ENCODE assay signal across 10 cellular contexts in genomic region chr11:67486481-67487195, GRCh38. TPM values are rescaled to one million over a fixed set of nuclear protein-coding genes. Genes with fewer than 3 reads are reported as not detected.
A peak's percentile ranks its signal among the peaks of the same experiment; 100 is the strongest.
DNase-seq lines count a peak whose midpoint lies in the region; ATAC-seq and TF ChIP-seq lines count a peak whose summit lies in the region.
"Had no signal": no experiment of that assay in that cellular context is flagged by ENCODE, and none has a peak within 500 bp of the region (broad histone marks: within the 10 kb centered on the region; RNA-seq: fewer than 3 reads in every experiment).

No MANE protein-coding gene starts in this region.

- peaks cover 15% of the 10 kb centered on the region for H3K36me3 Mint-ChIP-seq in activated naive CD4-positive, alpha-beta T cell treated with anti-CD3 and anti-CD28 coated beads, Interleukin-2, amount 50 U/mL, for 24 hours
- peaks cover 88% of the 10 kb centered on the region for H3K36me3 Mint-ChIP-seq in stimulated activated effector memory CD8-positive, alpha-beta T cell treated with anti-CD3 and anti-CD28 coated beads, Interleukin-12 subunit alpha, Interleukin-12 subunit beta, amount 100 ng/mL, for 72 hours

- H3K9me3 Mint-ChIP-seq in activated naive CD4-positive, alpha-beta T cell treated with anti-CD3 and anti-CD28 coated beads, Interleukin-2, amount 50 U/mL, for 24 hours = no peaks in the 10 kb centered on the region
- H3K9me3 Mint-ChIP-seq in stimulated activated effector memory CD8-positive, alpha-beta T cell treated with anti-CD3 and anti-CD28 coated beads, Interleukin-12 subunit alpha, Interleukin-12 subunit beta, amount 100 ng/mL, for 72 hours = peaks cover 2% of the 10 kb centered on the region

- H3K27me3 Mint-ChIP-seq in activated naive CD4-positive, alpha-beta T cell treated with anti-CD3 and anti-CD28 coated beads, Interleukin-2, amount 50 U/mL, for 24 hours = no peaks in the 10 kb centered on the region

- peak overlapping the region; percentile 83 for H3K4me3 Mint-ChIP-seq in activated naive CD4-positive, alpha-beta T cell treated with anti-CD3 and anti-CD28 coated beads, Interleukin-2, amount 50 U/mL, for 24 hours
- peak overlapping the region; percentile 98 for H3K4me3 Mint-ChIP-seq in stimulated activated effector memory CD8-positive, alpha-beta T cell treated with anti-CD3 and anti-CD28 coated beads, Interleukin-12 subunit alpha, Interleukin-12 subunit beta, amount 100 ng/mL, for 72 hours

- H3K4me1 Mint-ChIP-seq in activated naive CD4-positive, alpha-beta T cell treated with anti-CD3 and anti-CD28 coated beads, Interleukin-2, amount 50 U/mL, for 24 hours = peaks cover 68% of the 10 kb centered on the region
- peaks cover 86% of the 10 kb centered on the region for H3K4me1 Mint-ChIP-seq in stimulated activated effector memory CD8-positive, alpha-beta T cell treated with anti-CD3 and anti-CD28 coated beads, Interleukin-12 subunit alpha, Interleukin-12 subunit beta, amount 100 ng/mL, for 72 hours

- H3K27me3 ChIP-seq in dorsolateral prefrontal cortex = no peaks in the 10 kb centered on the region

- intact Hi-C loops in dorsolateral prefrontal cortex (cut with DNase I) = no loop called here

- DNase-seq in activated naive CD4-positive, alpha-beta T cell treated with Interleukin-2 at 50 U/mL for 16 hours = peak; percentile 63
- DNase-seq in activated naive CD4-positive, alpha-beta T cell (lab: John Stamatoyannopoulos, UW) = no peak
- peak; percentile 57 to 89 for DNase-seq in stimulated activated effector memory CD8-positive, alpha-beta T cell treated with anti-CD3 and anti-CD28 coated beads, Interleukin-12 subunit alpha, Interleukin-12 subunit beta, amount 100 ng/mL, for 72 hours (ENCODE audit: low spot score in 2 of 2)
- DNase-seq in NCI-H1105 (lab: John Stamatoyannopoulos, UW) = no peak
- DNase-seq in dorsolateral prefrontal cortex = no peak
- DNase-seq: caudate nucleus, NCI-H2227 treated with DMSO at 0.1 percent for 48 hours had no signal

- H3K4me3 ChIP-seq in dorsolateral prefrontal cortex = no peak overlapping the region

- peak; percentile 34 for ATAC-seq in HG03066 (IDR thresholded peaks at IDR 0.05; ENCODE audit: low read depth, unreplicated experiment)
- ATAC-seq in stimulated activated effector memory CD8-positive, alpha-beta T cell treated with anti-CD3 and anti-CD28 coated beads, Interleukin-12 subunit alpha, Interleukin-12 subunit beta, amount 100 ng/mL, for 72 hours = peak; percentile 3
- no peak for ATAC-seq in GM21367 (IDR thresholded peaks at IDR 0.05; ENCODE audit: unreplicated experiment)

- no peak overlapping the region for H3K27ac ChIP-seq in dorsolateral prefrontal cortex

- TF ChIP-seq CTCF in dorsolateral prefrontal cortex (IDR thresholded peaks at IDR 0.05 in 54 of 56, conservative IDR thresholded peaks at IDR 0.05 in 2 of 56; ENCODE audit: low read depth in 1 of 56, partially characterized antibody in 56 of 56) = no peak

- H3K27ac Mint-ChIP-seq in activated naive CD4-positive, alpha-beta T cell treated with anti-CD3 and anti-CD28 coated beads, Interleukin-2, amount 50 U/mL, for 24 hours = peak overlapping the region; percentile 100
- peak overlapping the region; percentile 97 for H3K27ac Mint-ChIP-seq in stimulated activated effector memory CD8-positive, alpha-beta T cell treated with anti-CD3 and anti-CD28 coated beads, Interleukin-12 subunit alpha, Interleukin-12 subunit beta, amount 100 ng/mL, for 72 hours

RNA-seq across cellular contexts. Expression of gene AIP, which starts 3.8 kb away (rescaled TPM):
- 10 to 100 TPM; 51.6 to 82.9 (median 65.8) TPM for total RNA-seq in dorsolateral prefrontal cortex

RNA-seq across cellular contexts. Expression of gene TMEM134, which starts 17.6 kb away (rescaled TPM):
- 10 to 100 TPM; 21.2 to 62.4 (median 41.3) TPM for total RNA-seq in dorsolateral prefrontal cortex

RNA-seq across cellular contexts. Expression of gene PITPNM1, which starts 18.5 kb away (rescaled TPM):
- total RNA-seq in dorsolateral prefrontal cortex = 100 to 1,000 TPM in 19 of 120 experiments, 10 to 100 TPM in 101; 35.3 to 144 (median 86.1) TPM

RNA-seq across cellular contexts. Expression of gene CDK2AP2, which starts 21.3 kb away (rescaled TPM):
- 10 to 100 TPM; 16.6 to 82.7 (median 33.4) TPM for total RNA-seq in dorsolateral prefrontal cortex

RNA-seq across cellular contexts. Expression of gene CABP4, which starts 31.5 kb away (rescaled TPM):
- total RNA-seq in dorsolateral prefrontal cortex = 1 to 10 TPM in 58 of 120 experiments, under 1 TPM in 51, not detected in 11; 0.18 to 3.8 (median 1.1) TPM

Comparison
In these comparisons a context has a peak if more than half of its experiments do, and no peak if none do; other contexts are left out.
1. DNase-seq: peak in activated naive CD4-positive, alpha-beta T cell treated with Interleukin-2 at 50 U/mL for 16 hours (single experiment) and stimulated activated effector memory CD8-positive, alpha-beta T cell treated with anti-CD3 and anti-CD28 coated beads, Interleukin-12 subunit alpha, Interleukin-12 subunit beta, amount 100 ng/mL, for 72 hours (2 of 2); none in activated naive CD4-positive, alpha-beta T cell (0 of 4), NCI-H1105 (single experiment) and dorsolateral prefrontal cortex (0 of 10).